In the genomic region with DNA sequence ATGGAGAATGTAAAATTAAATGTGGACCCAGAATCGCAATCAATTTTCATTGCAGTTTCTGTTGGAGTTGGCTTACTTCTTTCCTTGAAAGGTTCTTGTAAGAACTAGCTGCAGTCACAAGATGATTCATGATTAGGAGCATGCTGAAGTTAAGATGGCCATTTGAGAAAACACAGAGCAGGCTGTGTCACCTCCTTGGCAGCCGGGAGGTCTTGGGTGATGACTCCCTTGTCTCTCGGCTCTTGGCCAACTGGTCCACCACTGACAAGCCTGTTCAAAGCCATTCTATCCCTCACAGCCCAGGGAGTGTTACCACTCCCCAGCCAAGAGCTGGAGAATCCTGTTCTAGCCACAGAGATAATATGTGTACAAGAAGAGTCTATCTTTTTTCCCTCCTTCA, we compare ENCODE assay signal across 14 cellular contexts. TPM values are rescaled to one million over a fixed set of nuclear protein-coding genes. Genes with fewer than 3 reads are reported as not detected.
DNase-seq lines count a peak whose midpoint lies in the region; ATAC-seq and TF ChIP-seq lines count a peak whose summit lies in the region.
"Had no signal": no experiment of that assay in that cellular context is flagged by ENCODE, and none has a peak within 500 bp of the region (broad histone marks: within the 10 kb centered on the region; RNA-seq: fewer than 3 reads in every experiment).

No MANE protein-coding gene starts in this region.

- no peak overlapping the region for H3K4me3 Mint-ChIP-seq in activated naive CD8-positive, alpha-beta T cell treated with anti-CD3 and anti-CD28 coated beads, Interleukin-2, amount 50 U/mL, for 24 hours
- H3K4me3 Mint-ChIP-seq: activated T-helper 17 cell treated with anti-CD3 and anti-CD28 coated beads, Interleukin-2, amount 50 U/mL, for 72 hours; stimulated activated memory B cell treated with anti-CD40 and anti-IgM and Interleukin-4, amounts not matched to agents 10 μg/mL and 1 μg/mL and 100 μg/mL, for 72 hours had no signal

- H3K27ac ChIP-seq in gastroesophageal sphincter (peak overlapping the region; percentile 59 to 80 (median 74)), sigmoid colon (peak overlapping the region; percentile 80 to 97 (median 87))
- H3K27ac ChIP-seq: pancreas had no signal

- WGBS in gastroesophageal sphincter (ENCODE audit: low coverage in 1 of 2), 2 donors = 25% methylated on average over 2 of the region's 3 CpGs; no CpG with 5 or more reads in 1 of the 2 donors
- 82 to 85% methylated on average over 3 of the region's 3 CpGs for WGBS in sigmoid colon, 2 donors

- no peak for TF ChIP-seq EP300 in gastroesophageal sphincter (IDR thresholded peaks at IDR 0.05)
- peak; percentile 87 to 96 (median 94) for TF ChIP-seq EP300 in sigmoid colon (IDR thresholded peaks at IDR 0.05)

- peak; percentile 85 for ATAC-seq in gastroesophageal sphincter
- ATAC-seq in activated naive CD8-positive, alpha-beta T cell treated with anti-CD3 and anti-CD28 coated beads, Interleukin-2, amount 50 U/mL, for 24 hours = no peak
- no peak for ATAC-seq in GM21717 (IDR thresholded peaks at IDR 0.05; ENCODE audit: unreplicated experiment)
- no peak for ATAC-seq in GM19452 (IDR thresholded peaks at IDR 0.05; ENCODE audit: unreplicated experiment)
- ATAC-seq: activated T-helper 17 cell treated with anti-CD3 and anti-CD28 coated beads, Interleukin-2, amount 50 U/mL, for 72 hours; stimulated activated memory B cell treated with anti-CD40 and anti-IgM and Interleukin-4, amounts not matched to agents 10 μg/mL and 1 μg/mL and 100 μg/mL, for 72 hours had no signal

- TF ChIP-seq POLR2A in gastroesophageal sphincter (IDR thresholded peaks at IDR 0.05) (no peak), sigmoid colon (IDR thresholded peaks at IDR 0.05) (no peak)

- no peak overlapping the region for H3K27ac Mint-ChIP-seq in activated naive CD8-positive, alpha-beta T cell treated with anti-CD3 and anti-CD28 coated beads, Interleukin-2, amount 50 U/mL, for 24 hours
- H3K27ac Mint-ChIP-seq: activated T-helper 17 cell treated with anti-CD3 and anti-CD28 coated beads, Interleukin-2, amount 50 U/mL, for 72 hours; stimulated activated memory B cell treated with anti-CD40 and anti-IgM and Interleukin-4, amounts not matched to agents 10 μg/mL and 1 μg/mL and 100 μg/mL, for 72 hours had no signal

- no peak for TF ChIP-seq CTCF in gastroesophageal sphincter (IDR thresholded peaks at IDR 0.05)
- no peak for TF ChIP-seq CTCF in sigmoid colon (IDR thresholded peaks at IDR 0.05)

- H3K4me3 ChIP-seq in gastroesophageal sphincter (no peak overlapping the region), sigmoid colon (no peak overlapping the region)
- H3K4me3 ChIP-seq: pancreas had no signal

- H3K9me3 Mint-ChIP-seq in activated naive CD8-positive, alpha-beta T cell treated with anti-CD3 and anti-CD28 coated beads, Interleukin-2, amount 50 U/mL, for 24 hours = no peaks in the 10 kb centered on the region
- H3K9me3 Mint-ChIP-seq: activated T-helper 17 cell treated with anti-CD3 and anti-CD28 coated beads, Interleukin-2, amount 50 U/mL, for 72 hours; stimulated activated memory B cell treated with anti-CD40 and anti-IgM and Interleukin-4, amounts not matched to agents 10 μg/mL and 1 μg/mL and 100 μg/mL, for 72 hours had no signal

- peaks cover 1% of the 10 kb centered on the region for H3K4me1 Mint-ChIP-seq in activated naive CD8-positive, alpha-beta T cell treated with anti-CD3 and anti-CD28 coated beads, Interleukin-2, amount 50 U/mL, for 24 hours
- H3K4me1 Mint-ChIP-seq: activated T-helper 17 cell treated with anti-CD3 and anti-CD28 coated beads, Interleukin-2, amount 50 U/mL, for 72 hours had no signal

- H3K9me3 ChIP-seq in gastroesophageal sphincter (no peaks in the 10 kb centered on the region), sigmoid colon (no peaks in the 10 kb centered on the region)
- H3K9me3 ChIP-seq: pancreas had no signal

- H3K36me3 Mint-ChIP-seq in activated naive CD8-positive, alpha-beta T cell treated with anti-CD3 and anti-CD28 coated beads, Interleukin-2, amount 50 U/mL, for 24 hours (ENCODE audit: low read depth) = no peaks in the 10 kb centered on the region
- H3K36me3 Mint-ChIP-seq: stimulated activated memory B cell treated with anti-CD40 and anti-IgM and Interleukin-4, amounts not matched to agents 10 μg/mL and 1 μg/mL and 100 μg/mL, for 72 hours had no signal

- H3K36me3 ChIP-seq in gastroesophageal sphincter (no peaks in the 10 kb centered on the region), sigmoid colon (no peaks in the 10 kb centered on the region)
- H3K36me3 ChIP-seq: pancreas had no signal

- no peaks in the 10 kb centered on the region for H3K27me3 ChIP-seq in gastroesophageal sphincter
- no peaks in the 10 kb centered on the region for H3K27me3 ChIP-seq in sigmoid colon
- H3K27me3 ChIP-seq: pancreas had no signal

- peaks cover 4% of the 10 kb centered on the region for H3K27me3 Mint-ChIP-seq in activated naive CD8-positive, alpha-beta T cell treated with anti-CD3 and anti-CD28 coated beads, Interleukin-2, amount 50 U/mL, for 24 hours

- intact Hi-C loops in sigmoid colon (cut with DNase I) = loop anchor here (2.0 kb wide), 1 partner anchor 22 kb away; no protein-coding TSS in a partner anchor

- DNase-seq in COLO829 (ENCODE audit: low spot score) (peak; percentile 86), T1000 (lab: John Stamatoyannopoulos, UW) (peak; percentile 72), sigmoid colon (peak; percentile 98)
- no peak for DNase-seq in activated naive CD8-positive, alpha-beta T cell treated with anti-CD3 and anti-CD28 coated beads, Interleukin-2, amount 50 U/mL, for 24 hours
- no peak for DNase-seq in stimulated activated CD4-positive, alpha-beta T cell treated with anti-CD3 and anti-CD28 coated beads, Interleukin-15, amount 100 ng/mL, for 24 hours
- DNase-seq: NCI-H146 had no signal

- H3K4me1 ChIP-seq in gastroesophageal sphincter = peaks cover 2 to 34% (median 3%) of the 10 kb centered on the region in 3 donors
- peaks cover 0 to 63% (median 49%) of the 10 kb centered on the region in 4 donors for H3K4me1 ChIP-seq in sigmoid colon

RNA-seq across cellular contexts. Expression of a gene that starts 40.6 kb away (rescaled TPM):
- not detected for total RNA-seq in gastroesophageal sphincter
- total RNA-seq in sigmoid colon = not detected
- polyA plus RNA-seq in sigmoid colon = not detected
- total RNA-seq: activated T-helper 17 cell treated with anti-CD3 and anti-CD28 coated beads, Interleukin-2, amount 50 U/mL, for 72 hours; glomerular endothelial cell; pancreas; T-helper 1 cell treated with Interleukin-12 subunit alpha and Interleukin-12 subunit beta and Interleukin-4 antibody, amounts not matched to agents 30 ng/mL and 1 ng/mL, for 36 hours had no signal
- polyA plus RNA-seq: pancreas had no signal

RNA-seq across cellular contexts. Expression of a gene that starts 58.9 kb away (rescaled TPM):
- total RNA-seq in gastroesophageal sphincter (100 to 1,000 TPM in 1 of 4 donors, 10 to 100 TPM in 3; 63.9 to 149 (median 66.1) TPM), sigmoid colon (100 to 1,000 TPM in 1 of 4 donors, 10 to 100 TPM in 3; 45.7 to 133 (median 77.9) TPM)
- 10 to 100 TPM in 1 of 3 donors, 1 to 10 TPM in 1, under 1 TPM in 1; 0.92 to 15.1 (median 7.2) TPM for polyA plus RNA-seq in sigmoid colon
- total RNA-seq: activated T-helper 17 cell treated with anti-CD3 and anti-CD28 coated beads, Interleukin-2, amount 50 U/mL, for 72 hours; glomerular endothelial cell; T-helper 1 cell treated with Interleukin-12 subunit alpha and Interleukin-12 subunit beta and Interleukin-4 antibody, amounts not matched to agents 30 ng/mL and 1 ng/mL, for 36 hours had no signal

Comparison
In these comparisons a context has a peak if more than half of its experiments do, and no peak if none do; other contexts are left out.
1. DNase-seq: peak in COLO829 (single experiment), T1000 (single experiment) and sigmoid colon (single experiment); none in activated naive CD8-positive, alpha-beta T cell treated with anti-CD3 and anti-CD28 coated beads, Interleukin-2, amount 50 U/mL, for 24 hours (single experiment) and stimulated activated CD4-positive, alpha-beta T cell treated with anti-CD3 and anti-CD28 coated beads, Interleukin-15, amount 100 ng/mL, for 24 hours (single experiment).